ENCODE assay signal across 8 cellular contexts in genomic region chr11:27700351-27701261, GRCh38. TPM values are rescaled to one million over a fixed set of nuclear protein-coding genes. Genes with fewer than 3 reads are reported as not detected.
DNase-seq lines count a peak whose midpoint lies in the region; ATAC-seq and TF ChIP-seq lines count a peak whose summit lies in the region.

Gene BDNF (minus strand): TSS chr11:27700455. CDS start chr11:27658564, 41,891 bp downstream.

- peaks cover 3% of the 10 kb centered on the region for H3K36me3 Mint-ChIP-seq in activated CD4-positive, alpha-beta T cell treated with anti-CD3 and anti-CD28 coated beads, Interleukin-2, amount 10 ng/mL, durations not matched to agents 24 days and 14 days (ENCODE audit: low read depth)

- no peak within 1 kb of the TSS for H3K27ac ChIP-seq in right atrium auricular region

- peak; percentile 56 for DNase-seq in activated CD4-positive, alpha-beta T cell treated with anti-CD3 and anti-CD28 coated beads, Interleukin-2, amount 10 ng/mL, durations not matched to agents 24 days and 14 days
- no peak for DNase-seq in activated CD4-positive, alpha-beta T cell treated with anti-CD3 and anti-CD28 coated beads for 4 hours
- peak; percentile 63 for DNase-seq in HK-2 (ENCODE audit: unreplicated experiment)
- peak; percentile 12 for DNase-seq in activated naive CD4-positive, alpha-beta T cell treated with anti-CD3 and anti-CD28 coated beads, Interleukin-2, amount 50 U/mL, for 16 hours
- DNase-seq in right atrium auricular region (ENCODE audit: low spot score), result no peak
- peak; percentile 81 for DNase-seq in retina
- DNase-seq in RKO (ENCODE audit: low spot score), result no peak

- H3K27me3 ChIP-seq in right atrium auricular region, result no peaks in the 10 kb centered on the region

- H3K9me3 ChIP-seq in right atrium auricular region, result no peaks in the 10 kb centered on the region

- peaks cover 0 to 37% of the 10 kb centered on the region in 2 donors for H3K4me1 ChIP-seq in right atrium auricular region

- H3K9me3 Mint-ChIP-seq in activated CD4-positive, alpha-beta T cell treated with anti-CD3 and anti-CD28 coated beads, Interleukin-2, amount 10 ng/mL, durations not matched to agents 24 days and 14 days, result no peaks in the 10 kb centered on the region

- TF ChIP-seq CTCF in right atrium auricular region (IDR thresholded peaks at IDR 0.05), result no peak

- peak within 1 kb of the TSS; percentile 43 to 56 for H3K4me3 ChIP-seq in right atrium auricular region

- intact Hi-C loops in activated CD4-positive, alpha-beta T cell treated with anti-CD3 and anti-CD28 coated beads, Interleukin-2, amount 10 ng/mL, durations not matched to agents 24 days and 14 days (cut with micrococcal nuclease), result loop anchor here (2.0 kb wide), 1 partner anchor 20 kb away; no protein-coding TSS in a partner anchor

- H3K27ac Mint-ChIP-seq in activated CD4-positive, alpha-beta T cell treated with anti-CD3 and anti-CD28 coated beads, Interleukin-2, amount 10 ng/mL, durations not matched to agents 24 days and 14 days, result peak within 1 kb of the TSS; percentile 62

- peaks cover 20% of the 10 kb centered on the region for H3K4me1 Mint-ChIP-seq in activated CD4-positive, alpha-beta T cell treated with anti-CD3 and anti-CD28 coated beads, Interleukin-2, amount 10 ng/mL, durations not matched to agents 24 days and 14 days

- H3K4me3 Mint-ChIP-seq in activated CD4-positive, alpha-beta T cell treated with anti-CD3 and anti-CD28 coated beads, Interleukin-2, amount 10 ng/mL, durations not matched to agents 24 days and 14 days, result peak within 1 kb of the TSS; percentile 80

- no peak for ATAC-seq in HG03135 (IDR thresholded peaks at IDR 0.05; ENCODE audit: unreplicated experiment)

- H3K36me3 ChIP-seq in right atrium auricular region, result no peaks in the 10 kb centered on the region

- peaks cover 64% of the 10 kb centered on the region for H3K27me3 Mint-ChIP-seq in activated CD4-positive, alpha-beta T cell treated with anti-CD3 and anti-CD28 coated beads, Interleukin-2, amount 10 ng/mL, durations not matched to agents 24 days and 14 days

RNA-seq across cellular contexts. Expression of gene BDNF, which starts in this region (rescaled TPM):
- total RNA-seq in activated CD4-positive, alpha-beta T cell treated with anti-CD3 and anti-CD28 coated beads, Interleukin-2, amount 10 ng/mL, durations not matched to agents 24 days and 14 days, result not detected in 2 replicates
- under 1 TPM in 1 of 2 donors, not detected in 1; 0.20 TPM for total RNA-seq in right atrium auricular region

Comparison
In these comparisons a context has a peak if more than half of its experiments do, and no peak if none do; other contexts are left out.
1. Peak in DNase-seq in activated CD4-positive, alpha-beta T cell treated with anti-CD3 and anti-CD28 coated beads, Interleukin-2, amount 10 ng/mL, durations not matched to agents 24 days and 14 days; RNA of the gene not detected or under 1 TPM.
2. DNase-seq: peak in HK-2 (single experiment), activated naive CD4-positive, alpha-beta T cell treated with anti-CD3 and anti-CD28 coated beads, Interleukin-2, amount 50 U/mL, for 16 hours (single experiment) and retina (single experiment); none in activated CD4-positive, alpha-beta T cell treated with anti-CD3 and anti-CD28 coated beads for 4 hours (0 of 2), right atrium auricular region (single experiment) and RKO (single experiment).